ENCODE assay signal across 11 cellular contexts in genomic region chr14:104163541-104163940, GRCh38. TPM values are rescaled to one million over a fixed set of nuclear protein-coding genes. Genes with fewer than 3 reads are reported as not detected.
"Had no signal": no experiment of that assay in that cellular context is flagged by ENCODE, and none has a peak within 500 bp of the region (broad histone marks: within the 10 kb centered on the region; RNA-seq: fewer than 3 reads in every experiment).

No MANE protein-coding gene starts in this region.

- H3K4me2 ChIP-seq: KMS-11 had no signal

- H3K4me3 ChIP-seq: GM23248, HAP-1 had no signal

- ATAC-seq: HCT116, HepG2 had no signal

- H2AFZ ChIP-seq: GM23248 had no signal

- H3K9ac ChIP-seq: GM23248, KMS-11 had no signal

- DNase-seq: GM23248, GOT3, H7, HFFc6, KBM-7 had no signal

- H3K27ac ChIP-seq: GM23248, KMS-11 had no signal

- H3K36me3 ChIP-seq: HAP-1 had no signal

- H3K9me3 ChIP-seq: HAP-1 had no signal

- H3K4me1 ChIP-seq: HAP-1 had no signal

RNA-seq across cellular contexts. Expression of gene KIF26A, which starts 25.2 kb away (rescaled TPM):
- total RNA-seq: GM23248, HepG2, HT-29 had no signal
- polyA plus RNA-seq: GM23248, HepG2, IgD-negative memory B cell had no signal
